In the genomic region with DNA sequence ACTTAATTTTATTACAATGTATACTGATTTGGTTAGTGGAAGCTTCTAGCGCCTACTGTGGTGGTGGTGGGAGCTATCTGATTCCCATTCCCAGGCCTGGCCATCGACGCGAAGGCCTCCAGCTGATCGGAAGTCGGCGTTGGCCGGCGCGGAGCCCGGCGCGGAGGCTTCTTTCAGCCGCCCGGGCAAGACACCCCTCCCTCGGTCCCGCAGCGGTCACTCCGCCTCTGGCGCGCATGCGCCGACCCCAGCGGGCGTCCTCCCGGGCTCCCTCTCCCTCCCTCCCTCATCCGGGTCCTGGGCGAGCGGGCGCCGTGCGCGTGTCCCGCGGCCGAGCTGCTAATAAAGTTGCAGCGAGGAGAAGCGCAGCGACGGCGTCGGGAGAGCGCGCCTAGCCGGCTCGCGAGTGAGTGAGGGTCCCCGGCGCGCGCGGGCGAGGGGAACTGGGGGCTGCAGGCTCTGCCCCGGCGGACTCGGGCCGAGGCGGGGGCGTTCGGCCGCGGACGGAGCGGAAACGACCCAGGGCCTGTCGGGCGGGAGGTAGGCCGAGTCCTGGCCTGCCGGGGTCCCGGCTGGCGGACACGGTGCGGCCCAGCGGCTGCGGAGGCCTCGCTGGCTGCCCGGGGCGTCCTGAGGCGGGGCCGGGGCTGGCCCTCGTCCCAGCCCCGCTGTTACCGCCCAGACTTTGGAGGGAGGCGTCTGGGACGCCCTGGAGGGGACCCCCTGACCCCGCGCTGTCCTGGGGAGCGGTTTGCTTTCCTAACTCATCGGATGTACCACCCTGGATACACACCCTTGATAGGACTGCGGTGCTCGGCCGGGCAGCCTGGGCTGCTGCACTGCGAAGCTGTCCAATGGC, we compare ENCODE assay signal across 8 cellular contexts. TPM values are rescaled to one million over a fixed set of nuclear protein-coding genes. Genes with fewer than 3 reads are reported as not detected.
DNase-seq lines count a peak whose midpoint lies in the region; ATAC-seq and TF ChIP-seq lines count a peak whose summit lies in the region.

A gene (plus strand): TSS at position 289 of the 859 bp plus-strand sequence. CDS start 20,916 bp downstream, outside the sequence.

- WGBS in endodermal cell (ENCODE audit: insufficient coverage in 1 of 2, insufficient read length in 1 of 2), 2 experiments: 0% methylated on average over 12 to 93 of the region's 93 CpGs

- no peaks in the 10 kb centered on the region for H3K36me3 ChIP-seq in endodermal cell (ENCODE audit: control insufficient read depth, insufficient read depth, low read length)

- H3K9ac ChIP-seq in endodermal cell (ENCODE audit: extremely low read depth, low read length, poor library complexity, severe bottlenecking): peak within 1 kb of the TSS; percentile 95

- H3K9me3 Mint-ChIP-seq in endodermal cell: no peaks in the 10 kb centered on the region

- DNase-seq in COLO668 (lab: John Stamatoyannopoulos, UW; ENCODE audit: unreplicated experiment): peak; percentile 94
- DNase-seq in HS-27A (ENCODE audit: low read depth): peak; percentile 61
- peak; percentile 89 for DNase-seq in NOMO-1 treated with DMSO at 0.1 percent for 48 hours (lab: John Stamatoyannopoulos, UW; ENCODE audit: unreplicated experiment)
- peak; percentile 32 for DNase-seq in activated CD8-positive, alpha-beta memory T cell treated with anti-CD3 and anti-CD28 coated beads, Interleukin-2, amount 50 U/mL, for 1 hour (ENCODE audit: extremely low read depth)
- peak; percentile 99 for DNase-seq in endodermal cell
- DNase-seq in mesenteric fat pad (ENCODE audit: low spot score): peak; percentile 99
- peak; percentile 53 for DNase-seq in stimulated activated CD8-positive, alpha-beta memory T cell treated with anti-CD3 and anti-CD28 coated beads, Interleukin-15, amount 100 ng/mL, for 1 hour (ENCODE audit: low read depth)

- peaks cover 20% of the 10 kb centered on the region for H3K27me3 Mint-ChIP-seq in endodermal cell (ENCODE audit: insufficient read depth)

- peak within 1 kb of the TSS; percentile 81 for H3K4me3 Mint-ChIP-seq in endodermal cell

- TF ChIP-seq CTCF in endodermal cell (conservative IDR thresholded peaks at IDR 0.05): no peak

- peak within 1 kb of the TSS; percentile 84 for H3K27ac ChIP-seq in endodermal cell (ENCODE audit: low read depth, low read length)

- H3K4me1 Mint-ChIP-seq in endodermal cell: peaks cover 27% of the 10 kb centered on the region

- H3K27me3 ChIP-seq in endodermal cell (ENCODE audit: control insufficient read depth, insufficient read depth, low read length, poor library complexity, severe bottlenecking): peaks cover 4% of the 10 kb centered on the region

- H3K9me3 ChIP-seq in endodermal cell (ENCODE audit: control insufficient read depth, low read length): no peaks in the 10 kb centered on the region

- H3K27ac Mint-ChIP-seq in endodermal cell: peak within 1 kb of the TSS; percentile 93

- peaks cover 4% of the 10 kb centered on the region for H3K36me3 Mint-ChIP-seq in endodermal cell (ENCODE audit: low read depth)

- ATAC-seq in GM19467 (IDR thresholded peaks at IDR 0.05; ENCODE audit: unreplicated experiment): peak; percentile 91

- H3K4me1 ChIP-seq in endodermal cell (ENCODE audit: control insufficient read depth, insufficient read depth, low read length): peaks cover 4% of the 10 kb centered on the region

- H3K4me3 ChIP-seq in endodermal cell (ENCODE audit: low read length): peak within 1 kb of the TSS; percentile 92

RNA-seq across cellular contexts. Expression of the gene that starts here (rescaled TPM):
- total RNA-seq in endodermal cell (100 to 1,000 TPM in 1 of 2 donors, 10 to 100 TPM in 1; 97.8 to 105 TPM), mesenteric fat pad (61.6 TPM)
- polyA plus RNA-seq in endodermal cell (2013, experiment 1 of 2): 49.3 TPM
- polyA plus RNA-seq in endodermal cell (2013, experiment 2 of 2): 44.8 TPM

Comparison
In these comparisons a context has a peak if more than half of its experiments do, and no peak if none do; other contexts are left out.
1. Peak in every context shown above with its lines: DNase-seq, ATAC-seq, H3K4me3 ChIP-seq and H3K27ac ChIP-seq.
2. DNase-seq: peak in every context shown above with its lines; median percentile 99 in endodermal cell; 99 in mesenteric fat pad; 94 in COLO668; 89 in NOMO-1 treated with DMSO at 0.1 percent for 48 hours; 61 in HS-27A; 53 in stimulated activated CD8-positive, alpha-beta memory T cell treated with anti-CD3 and anti-CD28 coated beads, Interleukin-15, amount 100 ng/mL, for 1 hour; 32 in activated CD8-positive, alpha-beta memory T cell treated with anti-CD3 and anti-CD28 coated beads, Interleukin-2, amount 50 U/mL, for 1 hour.